In genomic region chr16:1308977-1309885, GRCh38 we compare ENCODE assay signal across 1 cellular context.
A peak's percentile ranks its signal among the peaks of the same experiment; 100 is the strongest.
TF ChIP-seq lines count a peak whose summit lies in the region.

Gene UBE2I (plus strand): TSS chr16:1309636. CDS start chr16:1314031, 4,395 bp downstream.

TF ChIP-seq in HepG2, 621 proteins besides CTCF, POLR2A, EP300 and RAD21 (continued from another document and continues in another):
- TF ChIP-seq ZNF512 (CRISPR knock-in tag; IDR thresholded peaks at IDR 0.05) (no peak), MIER2 (CRISPR knock-in tag; IDR thresholded peaks at IDR 0.05) (no peak), KLF13 (CRISPR knock-in tag; IDR thresholded peaks at IDR 0.05) (no peak), RXRB (CRISPR knock-in tag; IDR thresholded peaks at IDR 0.05; ENCODE audit: borderline replicate concordance) (peak; percentile 18; the same call in 1 of the 2 replicates), MTA3 (CRISPR knock-in tag; IDR thresholded peaks at IDR 0.05) (peak; percentile 87; the same call in 1 of the 2 replicates), MAX (IDR thresholded peaks at IDR 0.05) (peak; percentile 55), SNAPC2 (CRISPR knock-in tag; IDR thresholded peaks at IDR 0.05) (no peak), SNAI1 (CRISPR knock-in tag; IDR thresholded peaks at IDR 0.05; ENCODE audit: borderline replicate concordance) (peak; percentile 76; the same call in 1 of the 2 replicates), ZBTB37 (CRISPR knock-in tag; IDR thresholded peaks at IDR 0.05) (peak; percentile 77), PLSCR1 (CRISPR knock-in tag; IDR thresholded peaks at IDR 0.05; ENCODE audit: borderline replicate concordance) (peak; percentile 92), ZNF280B (CRISPR knock-in tag; IDR thresholded peaks at IDR 0.05; ENCODE audit: borderline replicate concordance) (no peak; the same call in 1 of the 2 replicates), ZNF350 (CRISPR knock-in tag; IDR thresholded peaks at IDR 0.05; ENCODE audit: borderline replicate concordance, low read depth) (peak; percentile 66; the same call in 1 of the 2 replicates), AGO2 (optimal IDR thresholded peaks at IDR 0.05; ENCODE audit: low read depth, low read length) (peak; percentile 61), DDIT3 (CRISPR knock-in tag; IDR thresholded peaks at IDR 0.05) (no peak), GFI1 (CRISPR knock-in tag; IDR thresholded peaks at IDR 0.05; ENCODE audit: borderline replicate concordance) (peak; percentile 56; the same call in 1 of the 2 replicates), ZNF292 (CRISPR knock-in tag; IDR thresholded peaks at IDR 0.05; ENCODE audit: borderline replicate concordance, low read depth) (no peak), TAF1 (CRISPR knock-in tag; IDR thresholded peaks at IDR 0.05) (peak; percentile 56; the same call in 1 of the 2 replicates), ISL2 (CRISPR knock-in tag; IDR thresholded peaks at IDR 0.05) (0 out of 2 replicates have a peak, but pooled peaks have one; percentile 26), ZNF331 (CRISPR knock-in tag; IDR thresholded peaks at IDR 0.05) (no peak), ZNF207 (IDR thresholded peaks at IDR 0.05; ENCODE audit: borderline replicate concordance) (no peak), ZNF280D (CRISPR knock-in tag; IDR thresholded peaks at IDR 0.05) (peak; percentile 92), ZNF432 (CRISPR knock-in tag; IDR thresholded peaks at IDR 0.05; ENCODE audit: borderline replicate concordance) (no peak), ARID4A (CRISPR knock-in tag; IDR thresholded peaks at IDR 0.05; ENCODE audit: borderline replicate concordance) (peak; percentile 76; the same call in 1 of the 2 replicates), FOXA3 (CRISPR knock-in tag; IDR thresholded peaks at IDR 0.05) (peak; percentile 38; the same call in 1 of the 2 replicates), E2F2 (CRISPR knock-in tag; IDR thresholded peaks at IDR 0.05; ENCODE audit: borderline replicate concordance) (no peak), BCL6 (CRISPR knock-in tag; IDR thresholded peaks at IDR 0.05) (no peak), ZBTB33 (CRISPR knock-in tag; IDR thresholded peaks at IDR 0.05) (peak; percentile 13; the same call in 1 of the 2 replicates), ZNF460 (CRISPR knock-in tag; IDR thresholded peaks at IDR 0.05; ENCODE audit: borderline replicate concordance) (no peak; the same call in 1 of the 2 replicates), ZSCAN31 (CRISPR knock-in tag; IDR thresholded peaks at IDR 0.05; ENCODE audit: low read depth) (peak; percentile 71; the same call in 1 of the 2 replicates), NKX3-1 (CRISPR knock-in tag; IDR thresholded peaks at IDR 0.05) (peak; percentile 41; the same call in 1 of the 2 replicates), ARNT2 (CRISPR knock-in tag; IDR thresholded peaks at IDR 0.05; ENCODE audit: low read depth) (no peak), ZNF367 (CRISPR knock-in tag; IDR thresholded peaks at IDR 0.05; ENCODE audit: borderline replicate concordance) (no peak), GPN1 (CRISPR knock-in tag; IDR thresholded peaks at IDR 0.05; ENCODE audit: borderline replicate concordance) (0 out of 2 replicates have a peak, but pooled peaks have one; percentile 49), SP1 (IDR thresholded peaks at IDR 0.05) (no peak), SP1 (CRISPR knock-in tag; IDR thresholded peaks at IDR 0.05) (peak; percentile 94), SIX1 (CRISPR knock-in tag; IDR thresholded peaks at IDR 0.05; ENCODE audit: borderline replicate concordance) (0 out of 2 replicates have a peak, but pooled peaks have one; percentile 10), PAX8 (CRISPR knock-in tag; IDR thresholded peaks at IDR 0.05; ENCODE audit: borderline replicate concordance) (no peak), GZF1 (CRISPR knock-in tag; IDR thresholded peaks at IDR 0.05) (peak; percentile 80; the same call in 1 of the 2 replicates), ZNF740 (CRISPR knock-in tag; IDR thresholded peaks at IDR 0.05) (no peak; the same call in 1 of the 2 replicates), ZNF235 (CRISPR knock-in tag; IDR thresholded peaks at IDR 0.05; ENCODE audit: borderline replicate concordance) (peak; percentile 82; the same call in 1 of the 2 replicates), POGK (CRISPR knock-in tag; conservative IDR thresholded peaks at IDR 0.05) (0 out of 2 replicates have a peak, but pooled peaks have one; percentile 6)
